8 cellular contexts compared by ENCODE assay signal in the genomic region with DNA sequence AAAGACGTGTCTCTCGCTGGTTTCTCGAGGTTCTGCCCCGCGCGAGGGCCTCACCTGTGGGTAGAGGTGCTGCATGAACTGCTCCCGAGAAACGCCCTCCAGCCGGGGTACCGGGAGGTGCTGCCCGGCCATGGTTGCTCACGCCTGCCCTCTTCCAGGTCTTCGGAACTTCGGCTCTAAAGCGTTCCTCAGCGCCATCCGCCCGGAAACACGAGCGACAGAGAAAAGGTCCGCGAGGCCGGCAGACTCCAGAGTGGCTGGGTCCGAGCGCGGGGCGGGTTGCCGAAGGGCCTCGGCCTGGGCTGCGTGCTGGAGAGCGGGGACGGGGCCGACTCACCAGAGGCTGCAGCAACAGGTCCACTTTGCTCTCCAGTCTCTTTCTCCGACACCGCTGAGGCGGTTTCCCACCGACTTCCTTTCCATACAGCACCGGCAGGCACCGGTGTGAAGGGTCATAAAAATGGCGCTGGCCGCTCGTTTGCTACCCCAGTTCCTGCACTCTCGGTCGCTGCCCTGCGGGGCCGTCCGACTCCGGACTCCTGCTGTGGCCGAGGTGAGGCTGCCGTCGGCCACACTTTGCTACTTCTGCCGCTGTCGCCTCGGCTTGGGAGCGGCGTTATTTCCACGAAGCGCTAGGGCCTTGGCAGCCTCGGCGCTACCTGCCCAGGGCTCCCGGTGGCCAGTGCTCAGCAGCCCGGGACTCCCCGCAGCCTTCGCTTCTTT. TPM values are rescaled to one million over a fixed set of nuclear protein-coding genes. Genes with fewer than 3 reads are reported as not detected.
DNase-seq lines count a peak whose midpoint lies in the region; ATAC-seq and TF ChIP-seq lines count a peak whose summit lies in the region.

A gene with protein sequence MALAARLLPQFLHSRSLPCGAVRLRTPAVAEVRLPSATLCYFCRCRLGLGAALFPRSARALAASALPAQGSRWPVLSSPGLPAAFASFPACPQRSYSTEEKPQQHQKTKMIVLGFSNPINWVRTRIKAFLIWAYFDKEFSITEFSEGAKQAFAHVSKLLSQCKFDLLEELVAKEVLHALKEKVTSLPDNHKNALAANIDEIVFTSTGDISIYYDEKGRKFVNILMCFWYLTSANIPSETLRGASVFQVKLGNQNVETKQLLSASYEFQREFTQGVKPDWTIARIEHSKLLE (plus strand): TSS at position 244 of the 723 bp plus-strand sequence. CDS start 217 bp downstream, at position 461.
A gene with protein sequence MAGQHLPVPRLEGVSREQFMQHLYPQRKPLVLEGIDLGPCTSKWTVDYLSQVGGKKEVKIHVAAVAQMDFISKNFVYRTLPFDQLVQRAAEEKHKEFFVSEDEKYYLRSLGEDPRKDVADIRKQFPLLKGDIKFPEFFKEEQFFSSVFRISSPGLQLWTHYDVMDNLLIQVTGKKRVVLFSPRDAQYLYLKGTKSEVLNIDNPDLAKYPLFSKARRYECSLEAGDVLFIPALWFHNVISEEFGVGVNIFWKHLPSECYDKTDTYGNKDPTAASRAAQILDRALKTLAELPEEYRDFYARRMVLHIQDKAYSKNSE (minus strand): TSS at position 153 of the 723 bp plus-strand sequence. CDS start 21 bp downstream, at position 132.

- H3K27me3 ChIP-seq in Peyer's patch (no peaks in the 10 kb centered on the region), esophagus squamous epithelium (no peaks in the 10 kb centered on the region)

- H3K4me1 ChIP-seq in Peyer's patch, result peaks cover 4 to 40% (median 10%) of the 10 kb centered on the region in 4 donors
- peaks cover 20 to 63% (median 31%) of the 10 kb centered on the region in 3 donors for H3K4me1 ChIP-seq in esophagus squamous epithelium

- TF ChIP-seq POLR2A in Peyer's patch (IDR thresholded peaks at IDR 0.05) (peak; percentile 76 to 79), esophagus squamous epithelium (IDR thresholded peaks at IDR 0.05) (peak in 1 of 4 donors; percentile 70)

- H3K9me3 ChIP-seq in Peyer's patch (no peaks in the 10 kb centered on the region), esophagus squamous epithelium (no peaks in the 10 kb centered on the region)

- 0 to 3% methylated on average over 8 to 12 of the region's 64 CpGs for WGBS in esophagus squamous epithelium, 2 donors

- TF ChIP-seq CTCF in Peyer's patch (IDR thresholded peaks at IDR 0.05) (peak in 4 of 6 experiments; percentile 9 to 34 (median 18)), esophagus squamous epithelium (IDR thresholded peaks at IDR 0.05) (peak in 2 of 6 experiments; percentile 25)

- H3K27ac ChIP-seq in Peyer's patch, result peak within 1 kb of the TSS; percentile 85 to 96 (median 90)
- H3K27ac ChIP-seq in esophagus squamous epithelium, result peak within 1 kb of the TSS; percentile 88 to 96 (median 94)

- ATAC-seq in GM21737 (IDR thresholded peaks at IDR 0.05; ENCODE audit: unreplicated experiment), result peak; percentile 87

- peaks cover 0 to 20% (median 0%) of the 10 kb centered on the region in 3 donors for H3K36me3 ChIP-seq in Peyer's patch
- peaks cover 0 to 35% (median 0%) of the 10 kb centered on the region in 3 donors for H3K36me3 ChIP-seq in esophagus squamous epithelium

- DNase-seq in DMS79 treated with DMSO at 0.1 percent for 48 hours (lab: John Stamatoyannopoulos, UW), result peak; percentile 89
- peak; percentile 90 for DNase-seq in KG1 (lab: John Stamatoyannopoulos, UW)
- DNase-seq in Peyer's patch, result peak; percentile 73 to 91 (median 90)
- peak; percentile 88 for DNase-seq in activated T-cell treated with anti-CD3 and anti-CD28 coated beads, Interleukin-2, amount 50 U/mL, for 48 hours
- DNase-seq in esophagus squamous epithelium (lab: John Stamatoyannopoulos, UW), result peak; percentile 30
- DNase-seq in myocyte (ENCODE audit: low read depth), result peak; percentile 89
- DNase-seq in stimulated activated CD8-positive, alpha-beta memory T cell treated with anti-CD3 and anti-CD28 coated beads, Interleukin-7, amount 100 ng/mL, for 48 hours (ENCODE audit: extremely low read depth in 1 of 2, low read depth in 1 of 2), result peak; percentile 56 to 66

- peak within 1 kb of the TSS; percentile 71 to 99 (median 90) for H3K4me3 ChIP-seq in Peyer's patch
- peak within 1 kb of the TSS; percentile 60 to 99 (median 82) for H3K4me3 ChIP-seq in esophagus squamous epithelium

- intact Hi-C loops in esophagus squamous epithelium (cut with DNase I), result no loop called here

RNA-seq across cellular contexts. Expression of the first gene that starts in this region (rescaled TPM):
- total RNA-seq in Peyer's patch (10 to 100 TPM in 3 of 4 donors, 1 to 10 TPM in 1; 8.3 to 58.2 (median 26.8) TPM), esophagus squamous epithelium (10 to 100 TPM; 10.4 to 27.4 (median 22.0) TPM), myocyte (14.5 and 19.7 TPM in 2 replicates)
- polyA plus RNA-seq in myocyte (2012), result 11.3 TPM

RNA-seq across cellular contexts. Expression of the second gene that starts in this region (rescaled TPM):
- total RNA-seq in Peyer's patch, result 10 to 100 TPM in 3 of 4 donors, 1 to 10 TPM in 1; 7.4 to 18.8 (median 14.6) TPM
- total RNA-seq in esophagus squamous epithelium, result 1 to 10 TPM; 3.0 to 8.8 (median 5.8) TPM
- 6.2 and 8.2 TPM in 2 replicates for total RNA-seq in myocyte
- 4.4 TPM for polyA plus RNA-seq in myocyte (2012)

Comparison
In these comparisons a context has a peak if more than half of its experiments do, and no peak if none do; other contexts are left out.
1. Peak in every context shown above with its lines: DNase-seq, ATAC-seq, H3K4me3 ChIP-seq and H3K27ac ChIP-seq.
2. DNase-seq: peak in every context shown above with its lines; median percentile 90 in KG1; 90 in Peyer's patch; 89 in DMS79 treated with DMSO at 0.1 percent for 48 hours; 89 in myocyte; 88 in activated T-cell treated with anti-CD3 and anti-CD28 coated beads, Interleukin-2, amount 50 U/mL, for 48 hours; 61 in stimulated activated CD8-positive, alpha-beta memory T cell treated with anti-CD3 and anti-CD28 coated beads, Interleukin-7, amount 100 ng/mL, for 48 hours; 30 in esophagus squamous epithelium.